Comparison of ENCODE assay signal across 2 cellular contexts in the genomic region with DNA sequence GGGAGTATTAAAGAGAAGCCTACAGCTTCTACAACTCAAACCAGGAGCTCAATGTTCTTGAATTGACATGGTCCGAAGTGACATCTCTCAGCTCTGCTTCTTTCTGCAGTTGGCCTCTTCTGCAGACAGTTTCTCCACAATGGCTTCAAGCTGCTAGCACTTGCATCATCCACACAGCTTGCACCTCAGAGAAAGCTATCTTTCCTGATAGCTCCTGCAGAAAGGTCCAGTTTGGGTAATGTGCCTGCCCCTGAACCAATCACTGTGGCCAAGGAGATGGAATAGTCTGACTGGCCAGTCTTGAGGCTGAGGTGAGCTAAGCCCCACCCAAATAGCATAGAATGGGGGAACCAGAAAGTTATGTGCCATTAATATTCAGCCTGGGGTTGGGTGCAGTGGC.
A peak's percentile ranks its signal among the peaks of the same experiment; 100 is the strongest.
TF ChIP-seq lines count a peak whose summit lies in the region.

No MANE protein-coding gene starts in this region.

TF ChIP-seq in GM23338, 12 proteins besides CTCF, POLR2A, EP300 and RAD21:
- TF ChIP-seq STAT1 (IDR thresholded peaks at IDR 0.05; ENCODE audit: unreplicated experiment) (no peak), EZH2 (IDR thresholded peaks at IDR 0.05; ENCODE audit: low read depth, unreplicated experiment) (no peak)

TF ChIP-seq in K562, 482 proteins besides CTCF, POLR2A, EP300 and RAD21:
- TF ChIP-seq RBM17 (IDR thresholded peaks at IDR 0.05; ENCODE audit: borderline replicate concordance, low read depth, low read length): no peak
- no peak for TF ChIP-seq PTRF (tag; IDR thresholded peaks at IDR 0.05)
- no peak for TF ChIP-seq ZNF740 (CRISPR knock-in tag; IDR thresholded peaks at IDR 0.05)
- TF ChIP-seq ZNF740 (tag; IDR thresholded peaks at IDR 0.05): no peak
- no peak for TF ChIP-seq NCOA4 (IDR thresholded peaks at IDR 0.05; ENCODE audit: partially characterized antibody)
- TF ChIP-seq CEBPG (CRISPR knock-in tag; IDR thresholded peaks at IDR 0.05): peak; percentile 82
- peak; percentile 55 to 71; a peak in 3 of 4 replicates for TF ChIP-seq CEBPG (tag; conservative IDR thresholded peaks at IDR 0.05 in 1 of 2, IDR thresholded peaks at IDR 0.05 in 1 of 2)
- no peak for TF ChIP-seq TCF7L2 (IDR thresholded peaks at IDR 0.05; ENCODE audit: low read depth, low read length)
- no peak for TF ChIP-seq NR2C1 (IDR thresholded peaks at IDR 0.05)
- TF ChIP-seq NR2C1 (tag; IDR thresholded peaks at IDR 0.05): no peak
- TF ChIP-seq ATF4 (CRISPR knock-in tag; IDR thresholded peaks at IDR 0.05): 0 out of 2 replicates have a peak, but pooled peaks have one; percentile 48
- no peak for TF ChIP-seq ELF1 (tag; IDR thresholded peaks at IDR 0.05)
- 0 out of 2 replicates have a peak, but pooled peaks have one; percentile 11 for TF ChIP-seq PKNOX1 (IDR thresholded peaks at IDR 0.05)
- TF ChIP-seq ZNF766 (CRISPR knock-in tag; conservative IDR thresholded peaks at IDR 0.05): no peak
- TF ChIP-seq, protein P1, sequence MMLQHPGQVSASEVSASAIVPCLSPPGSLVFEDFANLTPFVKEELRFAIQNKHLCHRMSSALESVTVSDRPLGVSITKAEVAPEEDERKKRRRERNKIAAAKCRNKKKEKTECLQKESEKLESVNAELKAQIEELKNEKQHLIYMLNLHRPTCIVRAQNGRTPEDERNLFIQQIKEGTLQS (IDR thresholded peaks at IDR 0.05): peak; percentile 51; the same call in 1 of the 2 replicates
- TF ChIP-seq, protein P1 (CRISPR knock-in tag; conservative IDR thresholded peaks at IDR 0.05): no peak
TF ChIP-seq in K562: peak in this region for 4.
